12 cellular contexts compared by ENCODE assay signal in genomic region chr1:172287207-172287606, GRCh38.
DNase-seq lines count a peak whose midpoint lies in the region; ATAC-seq and TF ChIP-seq lines count a peak whose summit lies in the region.
"Had no signal": no experiment of that assay in that cellular context is flagged by ENCODE, and none has a peak within 500 bp of the region (broad histone marks: within the 10 kb centered on the region; RNA-seq: fewer than 3 reads in every experiment).

No MANE protein-coding gene starts in this region.

- no peaks in the 10 kb centered on the region for H3K36me3 ChIP-seq in skeletal muscle tissue (ENCODE audit: control insufficient read depth in 3 of 3, insufficient read depth in 3 of 3, low read length in 3 of 3)
- no peaks in the 10 kb centered on the region for H3K36me3 ChIP-seq in CD8-positive, alpha-beta T cell (ENCODE audit: insufficient read depth, low read length)
- H3K36me3 ChIP-seq: neutrophil had no signal

- H3K4me3 ChIP-seq in astrocyte of the spinal cord (ENCODE audit: low read depth, low read length) (no peak overlapping the region), skeletal muscle tissue (ENCODE audit: low read length in 3 of 3) (no peak overlapping the region)
- H3K4me3 ChIP-seq in CD8-positive, alpha-beta T cell (ENCODE audit: low read depth, low read length): no peak overlapping the region

- no peak overlapping the region for H3K4me3 Mint-ChIP-seq in HFFc6
- no peak overlapping the region for H3K4me3 Mint-ChIP-seq in CD8-positive, alpha-beta T cell
- H3K4me3 Mint-ChIP-seq: activated naive CD8-positive, alpha-beta T cell treated with anti-CD3 and anti-CD28 coated beads, Interleukin-2, amount 50 U/mL, for 24 hours had no signal

- no peaks in the 10 kb centered on the region for H3K9me3 ChIP-seq in skeletal muscle tissue (ENCODE audit: control insufficient read depth in 3 of 3, low read length in 3 of 3)
- no peaks in the 10 kb centered on the region for H3K9me3 ChIP-seq in CD8-positive, alpha-beta T cell (ENCODE audit: low read length)
- H3K9me3 ChIP-seq: neutrophil had no signal

- peak overlapping the region; percentile 56 for H3K27ac ChIP-seq in skeletal muscle tissue (ENCODE audit: low read depth, low read length)
- H3K27ac ChIP-seq in CD8-positive, alpha-beta T cell (ENCODE audit: low read depth, low read length): no peak overlapping the region
- H3K27ac ChIP-seq: KMS-11, neutrophil had no signal

- intact Hi-C loops in left ventricle myocardium superior (cut with micrococcal nuclease): no loop called here
- intact Hi-C loops in CD8-positive, alpha-beta T cell (cut with DNase I, micrococcal nuclease): no loop called here

- POLR2A ChIA-PET in CD8-positive, alpha-beta T cell (lab: Charles Lee): no interaction called here

- H3K27ac Mint-ChIP-seq in HFFc6: peak overlapping the region; percentile 74; the same call in 1 of the 2 replicates
- no peak overlapping the region for H3K27ac Mint-ChIP-seq in CD8-positive, alpha-beta T cell
- H3K27ac Mint-ChIP-seq: activated naive CD8-positive, alpha-beta T cell treated with anti-CD3 and anti-CD28 coated beads, Interleukin-2, amount 50 U/mL, for 24 hours had no signal

- ATAC-seq in left ventricle myocardium superior (peak; percentile 92), GM19397 (IDR thresholded peaks at IDR 0.05; ENCODE audit: unreplicated experiment) (no peak)
- ATAC-seq in CD8-positive, alpha-beta T cell: no peak
- ATAC-seq: activated naive CD8-positive, alpha-beta T cell treated with anti-CD3 and anti-CD28 coated beads, Interleukin-2, amount 50 U/mL, for 24 hours had no signal

- no peaks in the 10 kb centered on the region for H3K36me3 Mint-ChIP-seq in HFFc6 (ENCODE audit: low read depth)
- no peaks in the 10 kb centered on the region for H3K36me3 Mint-ChIP-seq in CD8-positive, alpha-beta T cell

- CTCF ChIA-PET in CD8-positive, alpha-beta T cell (lab: Charles Lee): no interaction called here

- TF ChIP-seq CTCF in HFFc6 (IDR thresholded peaks at IDR 0.05) (no peak), astrocyte of the spinal cord (IDR thresholded peaks at IDR 0.05; ENCODE audit: low read depth, low read length) (no peak)
- no peak for TF ChIP-seq CTCF in CD8-positive, alpha-beta T cell (IDR thresholded peaks at IDR 0.05)

- peaks cover 2 to 12% (median 2%) of the 10 kb centered on the region in 3 donors for H3K4me1 ChIP-seq in skeletal muscle tissue (ENCODE audit: control insufficient read depth in 3 of 3, insufficient read depth in 3 of 3, low read length in 3 of 3)
- H3K4me1 ChIP-seq in CD8-positive, alpha-beta T cell (ENCODE audit: insufficient read depth, low read length): no peaks in the 10 kb centered on the region

- DNase-seq in HFFc6: peak; percentile 62
- peak; percentile 71 for DNase-seq in astrocyte of the spinal cord (ENCODE audit: low read depth, low spot score)
- DNase-seq in left ventricle myocardium superior: peak; percentile 76
- no peak for DNase-seq in CD8-positive, alpha-beta T cell
- no peak for DNase-seq in CD1c-positive myeloid dendritic cell (ENCODE audit: extremely low spot score)
- no peak for DNase-seq in activated CD4-positive, alpha-beta T cell treated with anti-CD3 and anti-CD28 coated beads, Interleukin-2, amount 50 U/mL, for 4 hours
- DNase-seq: activated naive CD8-positive, alpha-beta T cell treated with anti-CD3 and anti-CD28 coated beads, Interleukin-2, amount 50 U/mL, for 24 hours; hippocampal formation had no signal

- H3K27me3 Mint-ChIP-seq in HFFc6 (ENCODE audit: insufficient read depth): no peaks in the 10 kb centered on the region
- no peaks in the 10 kb centered on the region for H3K27me3 Mint-ChIP-seq in CD8-positive, alpha-beta T cell (ENCODE audit: low read depth)
- H3K27me3 Mint-ChIP-seq: activated naive CD8-positive, alpha-beta T cell treated with anti-CD3 and anti-CD28 coated beads, Interleukin-2, amount 50 U/mL, for 24 hours had no signal

- in situ Hi-C loops in astrocyte of the spinal cord (cut with HindIII; ENCODE audit: low sequenced_read_pairs): no loop called here

- no peak overlapping the region for H3K9ac ChIP-seq in skeletal muscle tissue (ENCODE audit: low read depth in 1 of 3, low read length in 3 of 3)
- H3K9ac ChIP-seq: KMS-11 had no signal

- H3K9me3 Mint-ChIP-seq in HFFc6: no peaks in the 10 kb centered on the region
- H3K9me3 Mint-ChIP-seq in CD8-positive, alpha-beta T cell: no peaks in the 10 kb centered on the region
- H3K9me3 Mint-ChIP-seq: activated naive CD8-positive, alpha-beta T cell treated with anti-CD3 and anti-CD28 coated beads, Interleukin-2, amount 50 U/mL, for 24 hours had no signal

- H3K4me1 Mint-ChIP-seq in HFFc6 (ENCODE audit: low read depth): peaks cover 20% of the 10 kb centered on the region
- no peaks in the 10 kb centered on the region for H3K4me1 Mint-ChIP-seq in CD8-positive, alpha-beta T cell (ENCODE audit: low read depth)

- no peaks in the 10 kb centered on the region for H3K27me3 ChIP-seq in skeletal muscle tissue (ENCODE audit: control insufficient read depth in 3 of 3, insufficient read depth in 3 of 3, low read length in 3 of 3)
- H3K27me3 ChIP-seq in CD8-positive, alpha-beta T cell (ENCODE audit: insufficient read depth, low read length): no peaks in the 10 kb centered on the region
- H3K27me3 ChIP-seq: neutrophil had no signal

Comparison
In these comparisons a context has a peak if more than half of its experiments do, and no peak if none do; other contexts are left out.
1. DNase-seq: peak in HFFc6 (single experiment), astrocyte of the spinal cord (single experiment) and left ventricle myocardium superior (single experiment); none in CD8-positive, alpha-beta T cell (0 of 7), CD1c-positive myeloid dendritic cell (single experiment) and activated CD4-positive, alpha-beta T cell treated with anti-CD3 and anti-CD28 coated beads, Interleukin-2, amount 50 U/mL, for 4 hours (0 of 2).